Comparison of ENCODE assay signal across 12 cellular contexts in genomic region chr12:53343978-53344377, GRCh38. TPM values are rescaled to one million over a fixed set of nuclear protein-coding genes. Genes with fewer than 3 reads are reported as not detected.
DNase-seq lines count a peak whose midpoint lies in the region; ATAC-seq and TF ChIP-seq lines count a peak whose summit lies in the region.
"Had no signal": no experiment of that assay in that cellular context is flagged by ENCODE, and none has a peak within 500 bp of the region (broad histone marks: within the 10 kb centered on the region; RNA-seq: fewer than 3 reads in every experiment).

No MANE protein-coding gene starts in this region.

- TF ChIP-seq POLR2A in IMR-90 (IDR thresholded peaks at IDR 0.05; ENCODE audit: low read depth, low read length), result no peak

- CTCF ChIA-PET in IMR-90 (lab: Yijun Ruan, JAX), result interaction anchor here (0.8 to 2.1 kb wide), 5 partner anchors 19 to 130 kb away, joined by 3 to 14 read pairs (median 5); partner anchors contain the start of gene AAAS

- H3K79me2 ChIP-seq in osteoblast (ENCODE audit: insufficient read depth, low read length), result no peaks in the 10 kb centered on the region
- H3K79me2 ChIP-seq in mesendoderm (ENCODE audit: control insufficient read depth, insufficient read depth, low read length), result no peaks in the 10 kb centered on the region

- H3K4me1 Mint-ChIP-seq in CD4-positive, CD25-positive, alpha-beta regulatory T cell, result peaks cover 0 to 20% (median 11%) of the 10 kb centered on the region in 4 donors
- H3K4me1 Mint-ChIP-seq in chondrocyte (ENCODE audit: low read depth), result peaks cover 16% of the 10 kb centered on the region

- H4K20me1 ChIP-seq in IMR-90 (ENCODE audit: insufficient read depth, low read length) (no peaks in the 10 kb centered on the region), osteoblast (ENCODE audit: insufficient read depth, low read length) (no peaks in the 10 kb centered on the region)

- intact Hi-C loops in IMR-90 (cut with micrococcal nuclease) (no loop called here), cardiac septum (cut with DNase I) (no loop called here)

- H3K27ac ChIP-seq in CD4-positive, CD25-positive, alpha-beta regulatory T cell (ENCODE audit: insufficient read depth, low read length, poor library complexity, severe bottlenecking), result no peak overlapping the region
- H3K27ac ChIP-seq in IMR-90 (ENCODE audit: insufficient read depth, low read length), result no peak overlapping the region
- no peak overlapping the region for H3K27ac ChIP-seq in osteoblast (ENCODE audit: low read depth, low read length)
- no peak overlapping the region for H3K27ac ChIP-seq in mesendoderm (ENCODE audit: low read depth, low read length)
- H3K27ac ChIP-seq: body of pancreas had no signal

- H3K18ac ChIP-seq in IMR-90 (ENCODE audit: low read depth, low read length) (no peak overlapping the region), mesendoderm (ENCODE audit: low read length) (no peak overlapping the region)

- 0 out of 2 replicates have a peak overlapping the region, but pooled peaks have one; percentile 27 for H2AK5ac ChIP-seq in IMR-90 (ENCODE audit: low read depth, low read length)
- H2AK5ac ChIP-seq in mesendoderm (ENCODE audit: low read length), result no peak overlapping the region

- no peaks in the 10 kb centered on the region for H3K36me3 ChIP-seq in CD4-positive, CD25-positive, alpha-beta regulatory T cell (ENCODE audit: control insufficient read depth, insufficient read depth, low read length)
- no peaks in the 10 kb centered on the region for H3K36me3 ChIP-seq in IMR-90 (ENCODE audit: control insufficient read depth, insufficient read depth, low read length)
- no peaks in the 10 kb centered on the region for H3K36me3 ChIP-seq in osteoblast (ENCODE audit: insufficient read depth, low read length)
- H3K36me3 ChIP-seq in mesendoderm (ENCODE audit: control insufficient read depth, insufficient read depth, low read length), result no peaks in the 10 kb centered on the region

- H3K36me3 Mint-ChIP-seq in CD4-positive, CD25-positive, alpha-beta regulatory T cell, result no peaks in the 10 kb centered on the region
- no peaks in the 10 kb centered on the region for H3K36me3 Mint-ChIP-seq in chondrocyte (ENCODE audit: low read depth)

- POLR2A ChIA-PET in IMR-90 (lab: Charles Lee; ENCODE audit: unreplicated experiment), result no interaction called here

- H3K27ac Mint-ChIP-seq in CD4-positive, CD25-positive, alpha-beta regulatory T cell, result peak overlapping the region; percentile 89 to 98 (median 95)
- H3K27ac Mint-ChIP-seq in chondrocyte (ENCODE audit: unreplicated experiment), result no peak overlapping the region

- H3K79me1 ChIP-seq in IMR-90 (ENCODE audit: low read depth in 1 of 2, low read length in 2 of 2) (no peaks in the 10 kb centered on the region), mesendoderm (ENCODE audit: low read length) (no peaks in the 10 kb centered on the region)

- no peak for TF ChIP-seq RAD21 in IMR-90 (IDR thresholded peaks at IDR 0.05; ENCODE audit: low read length)

- H3K4me2 ChIP-seq in IMR-90 (ENCODE audit: low read depth, low read length), result no peak overlapping the region; the same call in 1 of the 2 replicates
- H3K4me2 ChIP-seq in osteoblast (ENCODE audit: insufficient read depth, low read length), result peak overlapping the region; percentile 97
- no peak overlapping the region for H3K4me2 ChIP-seq in mesendoderm (ENCODE audit: low read length)

- H4K8ac ChIP-seq in IMR-90 (ENCODE audit: low read depth in 2 of 2, low read length in 2 of 2) (peak overlapping the region in 1 of 2 experiments; percentile 33; a peak in 1 of 4 replicates), mesendoderm (ENCODE audit: low read depth, low read length) (no peak overlapping the region)

- peak overlapping the region; percentile 19 for H3K4me3 ChIP-seq in CD4-positive, CD25-positive, alpha-beta regulatory T cell (ENCODE audit: low read depth, low read length)
- H3K4me3 ChIP-seq in IMR-90 (ENCODE audit: insufficient read depth, low read depth, low read length) (no peak overlapping the region), osteoblast (ENCODE audit: insufficient read depth, low read length) (no peak overlapping the region), mesendoderm (ENCODE audit: low read length) (no peak overlapping the region)
- H3K4me3 ChIP-seq: body of pancreas had no signal

- no peak overlapping the region for H3K9ac ChIP-seq in IMR-90 (ENCODE audit: low read depth, low read length)
- no peak overlapping the region for H3K9ac ChIP-seq in mesendoderm (ENCODE audit: low read length)

- peaks cover 9% of the 10 kb centered on the region; the same call in 1 of the 2 replicates for H3K9me1 ChIP-seq in IMR-90 (ENCODE audit: insufficient read depth, low read length)

- H4K5ac ChIP-seq in IMR-90 (ENCODE audit: low read depth, low read length), result no peak overlapping the region; the same call in 1 of the 2 replicates
- H4K5ac ChIP-seq in mesendoderm (ENCODE audit: low read length), result no peak overlapping the region

- no peak overlapping the region for H4K91ac ChIP-seq in IMR-90 (ENCODE audit: insufficient read depth, low read depth, low read length)

- H3K9me3 ChIP-seq in CD4-positive, CD25-positive, alpha-beta regulatory T cell (ENCODE audit: control insufficient read depth in 2 of 2, low read length in 2 of 2), result no peaks in the 10 kb centered on the region
- H3K9me3 ChIP-seq in IMR-90 (ENCODE audit: control insufficient read depth, insufficient read depth, low read length) (no peaks in the 10 kb centered on the region), osteoblast (ENCODE audit: low read depth, low read length) (no peaks in the 10 kb centered on the region)
- H3K9me3 ChIP-seq: body of pancreas, psoas muscle had no signal

- no TSS peak for BruUV-seq in IMR-90 (replicated peaks; lab: Mats Ljungman, UMichigan)

- TF ChIP-seq CTCF in IMR-90 (conservative IDR thresholded peaks at IDR 0.05; ENCODE audit: low read depth, low read length), result no peak
- no peak for TF ChIP-seq CTCF in chondrocyte (IDR thresholded peaks at IDR 0.05)
- TF ChIP-seq CTCF in osteoblast (IDR thresholded peaks at IDR 0.05; ENCODE audit: extremely low read depth, low read depth, low read length), result no peak

- in situ Hi-C loops in IMR-90 (cut with MboI; ENCODE audit: low sequenced_read_pairs), result no loop called here

- peak overlapping the region; percentile 80 to 86 (median 86) for H3K4me3 Mint-ChIP-seq in CD4-positive, CD25-positive, alpha-beta regulatory T cell
- H3K4me3 Mint-ChIP-seq in chondrocyte (ENCODE audit: unreplicated experiment), result peak overlapping the region; percentile 55

- no peak overlapping the region for H2BK5ac ChIP-seq in IMR-90 (ENCODE audit: low read depth, low read length, poor library complexity, severe bottlenecking)
- H2BK5ac ChIP-seq in mesendoderm (ENCODE audit: low read length), result no peak overlapping the region

- no peak overlapping the region for H3K4ac ChIP-seq in IMR-90 (ENCODE audit: low read depth, low read length)
- H3K4ac ChIP-seq in mesendoderm (ENCODE audit: low read depth, low read length), result no peak overlapping the region

- H3K56ac ChIP-seq in IMR-90 (ENCODE audit: extremely low read depth, insufficient read depth, low read length), result no peak overlapping the region
- H3K56ac ChIP-seq in mesendoderm (ENCODE audit: low read length), result no peak overlapping the region

- H3K27me3 Mint-ChIP-seq in CD4-positive, CD25-positive, alpha-beta regulatory T cell, result peaks cover 8% of the 10 kb centered on the region
- peaks cover 7% of the 10 kb centered on the region for H3K27me3 Mint-ChIP-seq in chondrocyte (ENCODE audit: low read depth)

- peaks cover 2% of the 10 kb centered on the region for H3K27me3 ChIP-seq in CD4-positive, CD25-positive, alpha-beta regulatory T cell (ENCODE audit: control insufficient read depth, insufficient read depth, low read length)
- H3K27me3 ChIP-seq in IMR-90 (ENCODE audit: control insufficient read depth, insufficient read depth, low read length), result peaks cover 17% of the 10 kb centered on the region
- peaks cover 3% of the 10 kb centered on the region for H3K27me3 ChIP-seq in osteoblast (ENCODE audit: insufficient read depth, low read length)
- no peaks in the 10 kb centered on the region for H3K27me3 ChIP-seq in mesendoderm (ENCODE audit: insufficient read depth, low read length, poor library complexity)
- H3K27me3 ChIP-seq: body of pancreas had no signal

- dilution Hi-C loops in IMR-90 (cut with HindIII; ENCODE audit: low sequenced_read_pairs, unreplicated experiment), result no loop called here

- peak overlapping the region; percentile 94 for H2AFZ ChIP-seq in IMR-90 (replicated peaks; ENCODE audit: low read length, poor library complexity)
- H2AFZ ChIP-seq in osteoblast (ENCODE audit: low read length), result no peak overlapping the region

- ATAC-seq in CD4-positive, CD25-positive, alpha-beta regulatory T cell (ENCODE audit: low read depth in 2 of 2), result peak; percentile 67 to 77
- ATAC-seq in IMR-90 (ENCODE audit: low read depth), result no peak
- no peak for ATAC-seq in HG02885 (IDR thresholded peaks at IDR 0.05; ENCODE audit: poor library complexity, unreplicated experiment)

- no peak overlapping the region for H2BK20ac ChIP-seq in IMR-90 (ENCODE audit: low read depth, low read length)

- no peak overlapping the region for H2BK15ac ChIP-seq in IMR-90 (ENCODE audit: low read depth, low read length)
- no peak overlapping the region for H2BK15ac ChIP-seq in mesendoderm (replicated peaks; ENCODE audit: low read depth)

- H3K4me1 ChIP-seq in CD4-positive, CD25-positive, alpha-beta regulatory T cell (ENCODE audit: control insufficient read depth, insufficient read depth, low read length, poor library complexity, severe bottlenecking), result peaks cover 13% of the 10 kb centered on the region
- H3K4me1 ChIP-seq in IMR-90 (ENCODE audit: control insufficient read depth, insufficient read depth, low read length) (peaks cover 7% of the 10 kb centered on the region; the same call in 1 of the 2 replicates), osteoblast (ENCODE audit: insufficient read depth, low read length) (peaks cover 22% of the 10 kb centered on the region), mesendoderm (ENCODE audit: control insufficient read depth, low read depth, low read length) (peaks cover 11% of the 10 kb centered on the region)

- DNase-seq in CD4-positive, CD25-positive, alpha-beta regulatory T cell, result peak in 2 of 3 donors; percentile 53 to 76
- no peak for DNase-seq in IMR-90
- DNase-seq in chondrocyte (ENCODE audit: low spot score), result no peak
- DNase-seq in osteoblast (ENCODE audit: insufficient read length, low spot score, missing footprints), result peak; percentile 44
- DNase-seq in GM19238 (ENCODE audit: insufficient read length, low spot score), result no peak
- DNase-seq in mesendoderm, result no peak
- no peak for DNase-seq in cardiac septum (ENCODE audit: low spot score)

- WGBS in IMR-90 (ENCODE audit: extremely low coverage in 2 of 2, insufficient read length in 1 of 2), 2 experiments, result 95% methylated on average over 4 of the region's 4 CpGs; no CpG with 5 or more reads in 1 of the 2 experiments
- no CpG with 5 or more reads among the region's 4 CpGs for WGBS in mesendoderm (ENCODE audit: extremely low coverage, insufficient coverage, low lambda C conversion rate)

- H3K9me3 Mint-ChIP-seq in CD4-positive, CD25-positive, alpha-beta regulatory T cell, result no peaks in the 10 kb centered on the region
- H3K9me3 Mint-ChIP-seq in chondrocyte (ENCODE audit: low read depth), result no peaks in the 10 kb centered on the region

- H2BK120ac ChIP-seq in IMR-90 (ENCODE audit: low read depth, low read length) (no peak overlapping the region), mesendoderm (ENCODE audit: low read depth, low read length) (no peak overlapping the region)

- H2AK9ac ChIP-seq in IMR-90 (replicated peaks; ENCODE audit: low read depth, low read length, poor library complexity), result no peak overlapping the region

- H3K23ac ChIP-seq in IMR-90 (ENCODE audit: low read depth, low read length) (peak overlapping the region; percentile 61; the same call in 1 of the 2 replicates), mesendoderm (ENCODE audit: low read length) (no peak overlapping the region)

- H3K14ac ChIP-seq in IMR-90 (replicated peaks; ENCODE audit: low read depth, low read length), result no peak overlapping the region

RNA-seq across cellular contexts. Expression of gene SP7, which starts 7.8 kb away (rescaled TPM):
- not detected for total RNA-seq in CD4-positive, CD25-positive, alpha-beta regulatory T cell
- polyA plus RNA-seq in CD4-positive, CD25-positive, alpha-beta regulatory T cell, result under 1 TPM in 1 of 4 donors, not detected in 3; 0.07 TPM
- total RNA-seq in IMR-90 (2012; rRNA removed) (not detected in 2 replicates), chondrocyte (not detected in 3 replicates), osteoblast (not detected in 2 replicates), cardiac septum (not detected)
- not detected in 2 replicates for polyA plus RNA-seq in IMR-90 (2012; rRNA removed)
- not detected in 2 replicates for polyA plus RNA-seq in IMR-90 (2012; cell fraction: cytosol; rRNA removed)
- not detected in 2 replicates for polyA plus RNA-seq in IMR-90 (2012; cell fraction: nucleus; rRNA removed; ENCODE audit: low replicate concordance)
- 0.10 TPM for polyA plus RNA-seq in mesendoderm (2013, experiment 1 of 2)
- polyA plus RNA-seq in mesendoderm (2013, experiment 2 of 2), result 0.04 TPM
- total RNA-seq: body of pancreas, NCI-H460, psoas muscle, Right ventricle myocardium superior had no signal
- polyA plus RNA-seq: psoas muscle had no signal

RNA-seq across cellular contexts. Expression of gene AAAS, which starts 22.6 kb away (rescaled TPM):
- total RNA-seq in CD4-positive, CD25-positive, alpha-beta regulatory T cell, result 36.8 TPM
- 10 to 100 TPM; 34.0 to 45.9 (median 37.8) TPM for polyA plus RNA-seq in CD4-positive, CD25-positive, alpha-beta regulatory T cell
- total RNA-seq in IMR-90 (2012; rRNA removed), result 37.5 and 44.6 TPM in 2 replicates
- polyA plus RNA-seq in IMR-90 (2012; rRNA removed), result 67.1 and 71.9 TPM in 2 replicates
- 45.2 and 62.4 TPM in 2 replicates for polyA plus RNA-seq in IMR-90 (2012; cell fraction: cytosol; rRNA removed)
- polyA plus RNA-seq in IMR-90 (2012; cell fraction: nucleus; rRNA removed; ENCODE audit: low replicate concordance), result 345 TPM in 2 replicates
- total RNA-seq in chondrocyte, result 48.6 to 71.1 TPM (median 52.8 TPM) in 3 replicates
- 37.4 and 39.8 TPM in 2 replicates for total RNA-seq in osteoblast
- 45.2 TPM for polyA plus RNA-seq in mesendoderm (2013, experiment 1 of 2)
- 44.8 TPM for polyA plus RNA-seq in mesendoderm (2013, experiment 2 of 2)
- total RNA-seq in cardiac septum, result 39.8 TPM

RNA-seq across cellular contexts. Expression of gene SP1, which starts 36.0 kb away (rescaled TPM):
- 79.0 TPM for total RNA-seq in CD4-positive, CD25-positive, alpha-beta regulatory T cell
- 1 to 10 TPM; 8.1 to 9.3 (median 8.2) TPM for polyA plus RNA-seq in CD4-positive, CD25-positive, alpha-beta regulatory T cell
- 45.0 and 53.6 TPM in 2 replicates for total RNA-seq in IMR-90 (2012; rRNA removed)
- 19.7 and 21.2 TPM in 2 replicates for polyA plus RNA-seq in IMR-90 (2012; rRNA removed)
- 4.3 and 9.9 TPM in 2 replicates for polyA plus RNA-seq in IMR-90 (2012; cell fraction: cytosol; rRNA removed)
- polyA plus RNA-seq in IMR-90 (2012; cell fraction: nucleus; rRNA removed; ENCODE audit: low replicate concordance), result 24.6 and 42.1 TPM in 2 replicates
- 57.1 to 59.7 TPM (median 59.0 TPM) in 3 replicates for total RNA-seq in chondrocyte
- total RNA-seq in osteoblast, result 50.3 and 56.0 TPM in 2 replicates
- 34.1 TPM for polyA plus RNA-seq in mesendoderm (2013, experiment 1 of 2)
- polyA plus RNA-seq in mesendoderm (2013, experiment 2 of 2), result 34.4 TPM
- 31.3 TPM for total RNA-seq in cardiac septum

RNA-seq across cellular contexts. Expression of gene MYG1, which starts 44.5 kb away (rescaled TPM):
- 33.9 TPM for total RNA-seq in CD4-positive, CD25-positive, alpha-beta regulatory T cell
- polyA plus RNA-seq in CD4-positive, CD25-positive, alpha-beta regulatory T cell, result 10 to 100 TPM; 85.0 to 98.1 (median 94.4) TPM
- 47.2 and 49.8 TPM in 2 replicates for total RNA-seq in IMR-90 (2012; rRNA removed)
- polyA plus RNA-seq in IMR-90 (2012; rRNA removed), result 63.7 and 73.6 TPM in 2 replicates
- polyA plus RNA-seq in IMR-90 (2012; cell fraction: cytosol; rRNA removed), result 54.6 and 65.0 TPM in 2 replicates
- 92.8 and 136 TPM in 2 replicates for polyA plus RNA-seq in IMR-90 (2012; cell fraction: nucleus; rRNA removed; ENCODE audit: low replicate concordance)
- 44.1 to 47.0 TPM (median 47.0 TPM) in 3 replicates for total RNA-seq in chondrocyte
- 32.9 and 34.2 TPM in 2 replicates for total RNA-seq in osteoblast
- 90.2 TPM for polyA plus RNA-seq in mesendoderm (2013, experiment 1 of 2)
- 93.0 TPM for polyA plus RNA-seq in mesendoderm (2013, experiment 2 of 2)
- 29.5 TPM for total RNA-seq in cardiac septum

RNA-seq across cellular contexts. Expression of gene PFDN5, which starts 48.6 kb away (rescaled TPM):
- total RNA-seq in CD4-positive, CD25-positive, alpha-beta regulatory T cell, result 506 TPM
- polyA plus RNA-seq in CD4-positive, CD25-positive, alpha-beta regulatory T cell, result 1,000 to 10,000 TPM; 1,352 to 1,800 (median 1,601) TPM
- total RNA-seq in IMR-90 (2012; rRNA removed), result 764 and 1,011 TPM in 2 replicates
- polyA plus RNA-seq in IMR-90 (2012; rRNA removed), result 1,210 and 1,338 TPM in 2 replicates
- polyA plus RNA-seq in IMR-90 (2012; cell fraction: cytosol; rRNA removed), result 519 and 1,135 TPM in 2 replicates
- 360 and 1,957 TPM in 2 replicates for polyA plus RNA-seq in IMR-90 (2012; cell fraction: nucleus; rRNA removed; ENCODE audit: low replicate concordance)
- total RNA-seq in chondrocyte, result 266 to 309 TPM (median 274 TPM) in 3 replicates
- 323 and 324 TPM in 2 replicates for total RNA-seq in osteoblast
- 277 TPM for polyA plus RNA-seq in mesendoderm (2013, experiment 1 of 2)
- 277 TPM for polyA plus RNA-seq in mesendoderm (2013, experiment 2 of 2)
- 322 TPM for total RNA-seq in cardiac septum

Comparison
In these comparisons a context has a peak if more than half of its experiments do, and no peak if none do; other contexts are left out.
1. ATAC-seq: peak in CD4-positive, CD25-positive, alpha-beta regulatory T cell (2 of 2); none in IMR-90 (single experiment) and HG02885 (single experiment).
2. DNase-seq: peak in CD4-positive, CD25-positive, alpha-beta regulatory T cell (2 of 3) and osteoblast (single experiment); none in IMR-90 (single experiment), chondrocyte (single experiment), GM19238 (single experiment), mesendoderm (single experiment) and cardiac septum (single experiment).